ENCODE assay signal across 8 cellular contexts in the genomic region with DNA sequence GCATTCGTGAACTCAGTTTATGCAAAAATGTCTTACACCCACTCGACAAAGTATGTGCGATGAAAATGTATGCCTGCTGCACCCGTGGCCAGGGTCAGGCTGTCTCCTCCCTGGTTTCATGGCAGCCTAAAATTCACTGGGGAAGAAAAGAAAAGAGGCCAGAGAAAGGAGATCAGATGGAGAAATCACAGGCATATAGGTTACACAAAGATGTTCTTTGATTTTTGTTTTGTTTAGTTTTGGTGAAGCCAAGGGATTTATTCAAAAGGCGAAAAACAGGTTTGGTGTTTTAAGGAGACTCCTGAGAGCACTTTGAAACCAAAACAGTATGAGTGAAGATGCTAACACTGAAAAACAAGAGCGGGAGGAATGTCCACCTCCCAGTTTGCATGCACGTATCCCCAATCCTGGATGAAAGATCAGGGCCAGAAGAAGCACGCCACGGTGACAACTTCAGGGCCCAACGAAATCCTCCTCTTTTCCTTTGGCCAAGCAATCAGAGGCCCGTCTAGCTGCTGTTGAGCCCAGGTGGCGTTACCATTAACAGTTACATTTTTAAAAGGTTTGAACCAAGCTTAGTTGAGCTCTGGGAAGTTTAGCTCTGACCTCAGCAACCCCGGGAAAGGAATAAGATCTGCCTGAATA. TPM values are rescaled to one million over a fixed set of nuclear protein-coding genes. Genes with fewer than 3 reads are reported as not detected.
DNase-seq lines count a peak whose midpoint lies in the region; ATAC-seq and TF ChIP-seq lines count a peak whose summit lies in the region.

No MANE protein-coding gene starts in this region.

- H3K27ac ChIP-seq in left ventricle myocardium inferior (replicated peaks), result peak overlapping the region; percentile 90
- H3K27ac ChIP-seq in layer of hippocampus (ENCODE audit: low read depth, low read length), result peak overlapping the region; percentile 77
- H3K27ac ChIP-seq in thyroid gland, result peak overlapping the region in 2 of 3 donors; percentile 62 to 78

- H3K27me3 ChIP-seq in left ventricle myocardium inferior (ENCODE audit: low read depth) (no peaks in the 10 kb centered on the region), layer of hippocampus (ENCODE audit: control insufficient read depth, insufficient read depth, low read length) (no peaks in the 10 kb centered on the region), thyroid gland (no peaks in the 10 kb centered on the region)

- TF ChIP-seq POLR2A in thyroid gland (IDR thresholded peaks at IDR 0.05), result no peak

- H3K36me3 Mint-ChIP-seq in activated T-helper 2 cell treated with anti-CD3 and anti-CD28 coated beads, Interferon-gamma antibody, Interleukin-2, Interleukin-4, amounts not matched to agents 10 μg/mL and 5 μg/mL and 100 μg/mL, durations not matched to agents 14 hours and 24 hours and 36 hours (ENCODE audit: low read depth), result peaks cover 3% of the 10 kb centered on the region

- peak overlapping the region; percentile 94 for H3K4me3 Mint-ChIP-seq in activated T-helper 2 cell treated with anti-CD3 and anti-CD28 coated beads, Interferon-gamma antibody, Interleukin-2, Interleukin-4, amounts not matched to agents 10 μg/mL and 5 μg/mL and 100 μg/mL, durations not matched to agents 14 hours and 24 hours and 36 hours (ENCODE audit: low read depth)

- peaks cover 46% of the 10 kb centered on the region for H3K4me1 Mint-ChIP-seq in activated T-helper 2 cell treated with anti-CD3 and anti-CD28 coated beads, Interferon-gamma antibody, Interleukin-2, Interleukin-4, amounts not matched to agents 10 μg/mL and 5 μg/mL and 100 μg/mL, durations not matched to agents 14 hours and 24 hours and 36 hours (ENCODE audit: low read depth)

- H3K9me3 ChIP-seq in left ventricle myocardium inferior (replicated peaks) (no peaks in the 10 kb centered on the region), thyroid gland (no peaks in the 10 kb centered on the region)

- no peaks in the 10 kb centered on the region for H3K27me3 Mint-ChIP-seq in activated T-helper 2 cell treated with anti-CD3 and anti-CD28 coated beads, Interferon-gamma antibody, Interleukin-2, Interleukin-4, amounts not matched to agents 10 μg/mL and 5 μg/mL and 100 μg/mL, durations not matched to agents 14 hours and 24 hours and 36 hours (ENCODE audit: low read depth)

- peaks cover 32% of the 10 kb centered on the region for H3K4me1 ChIP-seq in left ventricle myocardium inferior
- peaks cover 6 to 7% of the 10 kb centered on the region in 2 donors for H3K4me1 ChIP-seq in thyroid gland

- TF ChIP-seq CTCF in left ventricle myocardium inferior (IDR thresholded peaks at IDR 0.05; ENCODE audit: borderline replicate concordance) (no peak), thyroid gland (IDR thresholded peaks at IDR 0.05) (no peak)

- H3K36me3 ChIP-seq in left ventricle myocardium inferior (no peaks in the 10 kb centered on the region), thyroid gland (no peaks in the 10 kb centered on the region)

- ATAC-seq in left cardiac atrium, result no peak
- ATAC-seq in GM18519 (IDR thresholded peaks at IDR 0.05; ENCODE audit: low FRiP score, unreplicated experiment), result no peak
- no peak for ATAC-seq in HG02588 (IDR thresholded peaks at IDR 0.05; ENCODE audit: unreplicated experiment)

- H3K9me3 Mint-ChIP-seq in activated T-helper 2 cell treated with anti-CD3 and anti-CD28 coated beads, Interferon-gamma antibody, Interleukin-2, Interleukin-4, amounts not matched to agents 10 μg/mL and 5 μg/mL and 100 μg/mL, durations not matched to agents 14 hours and 24 hours and 36 hours, result no peaks in the 10 kb centered on the region

- H3K27ac Mint-ChIP-seq in activated T-helper 2 cell treated with anti-CD3 and anti-CD28 coated beads, Interferon-gamma antibody, Interleukin-2, Interleukin-4, amounts not matched to agents 10 μg/mL and 5 μg/mL and 100 μg/mL, durations not matched to agents 14 hours and 24 hours and 36 hours, result peak overlapping the region; percentile 94

- H3K4me3 ChIP-seq in left ventricle myocardium inferior, result peak overlapping the region; percentile 86
- H3K4me3 ChIP-seq in thyroid gland (replicated peaks in 1 of 3), result peak overlapping the region; percentile 55 to 91 (median 55)

- 32 to 34% methylated on average over 13 of the region's 13 CpGs for WGBS in thyroid gland, 2 donors

- DNase-seq in left ventricle myocardium inferior, result no peak
- DNase-seq in left cardiac atrium, result no peak
- DNase-seq in activated T-helper 2 cell treated with anti-CD3 and anti-CD28 coated beads, Interferon-gamma antibody, Interleukin-2, Interleukin-4, amounts not matched to agents 10 μg/mL and 5 μg/mL and 100 μg/mL, durations not matched to agents 14 hours and 24 hours and 36 hours (ENCODE audit: low spot score), result no peak
- no peak for DNase-seq in thyroid gland
- DNase-seq in dermis blood vessel endothelial cell, result no peak

- intact Hi-C loops in left ventricle myocardium inferior (cut with micrococcal nuclease) (no loop called here), left cardiac atrium (cut with DNase I) (no loop called here), thyroid gland (cut with DNase I) (no loop called here)
- intact Hi-C loops in activated T-helper 2 cell treated with anti-CD3 and anti-CD28 coated beads, Interferon-gamma antibody, Interleukin-2, Interleukin-4, amounts not matched to agents 10 μg/mL and 5 μg/mL and 100 μg/mL, durations not matched to agents 14 hours and 24 hours and 36 hours (cut with micrococcal nuclease), result loop anchor here (2.0 to 10.0 kb wide), 3 partner anchors 52 to 584 kb away; partner anchors contain the start of gene BCL10

RNA-seq across cellular contexts. Expression of gene SSX2IP, which starts 1.0 kb away (rescaled TPM):
- total RNA-seq in left ventricle myocardium inferior (11.9 TPM), left cardiac atrium (10 to 100 TPM; 14.8 to 20.0 TPM), thyroid gland (10 to 100 TPM in 1 of 4 donors, 1 to 10 TPM in 3; 9.0 to 11.4 (median 9.5) TPM), dermis blood vessel endothelial cell (2.9 and 4.5 TPM in 2 replicates)
- 12.1 and 13.0 TPM in 2 replicates for total RNA-seq in activated T-helper 2 cell treated with anti-CD3 and anti-CD28 coated beads, Interferon-gamma antibody, Interleukin-2, Interleukin-4, amounts not matched to agents 10 μg/mL and 5 μg/mL and 100 μg/mL, durations not matched to agents 14 hours and 24 hours and 36 hours
